Comparison of ENCODE assay signal across 3 cellular contexts in the genomic region with DNA sequence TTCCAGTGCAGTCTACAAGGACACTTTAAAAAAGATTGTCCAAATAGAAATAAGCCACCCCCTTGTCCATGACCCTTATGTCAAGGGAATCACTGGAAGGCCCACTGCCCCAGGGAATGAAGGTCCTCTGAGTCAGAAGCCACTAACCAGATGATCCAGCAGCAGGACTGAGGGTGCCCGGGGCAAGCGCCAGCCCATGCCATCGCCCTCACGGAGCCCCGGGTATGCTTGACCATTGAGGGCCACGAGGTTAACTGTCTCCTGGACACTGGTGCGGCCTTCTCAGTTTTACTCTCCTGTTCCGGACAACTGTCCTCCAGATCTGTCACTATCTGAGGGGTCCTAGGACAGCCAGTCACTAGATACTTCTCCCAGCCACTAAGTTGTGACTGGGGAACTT. TPM values are rescaled to one million over a fixed set of nuclear protein-coding genes. Genes with fewer than 3 reads are reported as not detected.
"Had no signal": no experiment of that assay in that cellular context is flagged by ENCODE, and none has a peak within 500 bp of the region (broad histone marks: within the 10 kb centered on the region; RNA-seq: fewer than 3 reads in every experiment).

No MANE protein-coding gene starts in this region.

RNA-seq across cellular contexts. Expression of a gene that starts 47.3 kb away (rescaled TPM):
- polyA plus RNA-seq: GM23248, GM23338, H1 had no signal
